Comparison of ENCODE assay signal across 8 cellular contexts in the genomic region with DNA sequence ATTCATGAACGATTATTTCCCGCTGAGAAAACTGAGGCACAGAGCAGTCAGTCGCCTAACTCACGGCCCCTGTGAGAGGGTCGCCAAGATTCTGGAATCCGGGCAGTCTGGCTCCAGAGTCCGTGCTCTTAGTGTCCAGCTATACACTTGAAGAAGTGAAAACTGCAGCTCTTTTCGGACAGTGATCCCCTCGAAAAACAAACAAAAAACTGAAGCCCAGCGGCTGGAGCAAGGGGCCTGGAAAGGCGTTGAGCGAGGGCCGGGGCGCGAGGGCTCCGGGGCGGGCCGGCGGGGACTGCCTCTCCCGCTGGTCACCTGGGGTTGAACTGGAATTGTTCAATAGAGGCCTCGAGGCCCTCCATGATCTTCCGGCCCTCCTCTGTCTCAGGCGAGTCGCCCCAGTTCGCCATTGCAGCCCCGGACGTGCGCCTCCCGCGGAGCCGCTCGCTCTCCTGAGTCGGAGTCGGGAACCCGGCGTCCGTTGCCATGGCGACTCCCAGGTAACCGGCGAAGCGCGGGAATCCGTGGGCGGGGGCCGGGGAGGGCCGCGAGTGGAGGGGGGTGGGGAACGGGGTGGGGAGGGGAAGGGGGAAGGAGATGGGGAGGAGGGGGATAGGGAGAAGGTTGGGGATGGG. TPM values are rescaled to one million over a fixed set of nuclear protein-coding genes. Genes with fewer than 3 reads are reported as not detected.
A peak's percentile ranks its signal among the peaks of the same experiment; 100 is the strongest.
DNase-seq lines count a peak whose midpoint lies in the region; ATAC-seq and TF ChIP-seq lines count a peak whose summit lies in the region.

No MANE protein-coding gene starts in this region.

- ATAC-seq in CD4-positive, alpha-beta T cell (ENCODE audit: poor library complexity) = no peak
- peak; percentile 45 for ATAC-seq in aorta (ENCODE audit: low FRiP score)

- H3K4me3 ChIP-seq in cardiac muscle cell (peak overlapping the region; percentile 28), aorta (ENCODE audit: low read length in 2 of 2) (peak overlapping the region in 1 of 2 donors; percentile 13)

- H3K9me3 ChIP-seq in CD4-positive, alpha-beta T cell (ENCODE audit: control insufficient read depth, low read length) = no peaks in the 10 kb centered on the region
- H3K9me3 ChIP-seq in cardiac muscle cell (ENCODE audit: low read depth) = no peaks in the 10 kb centered on the region
- H3K9me3 ChIP-seq in aorta (ENCODE audit: control insufficient read depth, low read length) = no peaks in the 10 kb centered on the region

- H3K36me3 Mint-ChIP-seq in CD4-positive, alpha-beta T cell (ENCODE audit: low read depth) = no peaks in the 10 kb centered on the region
- no peaks in the 10 kb centered on the region for H3K36me3 Mint-ChIP-seq in progenitor cell of endocrine pancreas (ENCODE audit: insufficient read depth)

- CTCF ChIA-PET in CD4-positive, alpha-beta T cell (lab: Charles Lee) = no interaction called here

- peak overlapping the region; percentile 92 for H3K4me3 Mint-ChIP-seq in CD4-positive, alpha-beta T cell
- peak overlapping the region; percentile 80 for H3K4me3 Mint-ChIP-seq in progenitor cell of endocrine pancreas (ENCODE audit: low read depth)

- POLR2A ChIA-PET in CD4-positive, alpha-beta T cell (lab: Charles Lee) = interaction anchor here (0.6 to 2.1 kb wide), 5 partner anchors 19 to 859 kb away, joined by 3 to 13 read pairs (median 3); partner anchors contain the start of gene OTUD1

- no peaks in the 10 kb centered on the region for H3K36me3 ChIP-seq in cardiac muscle cell
- no peaks in the 10 kb centered on the region for H3K36me3 ChIP-seq in aorta (ENCODE audit: control insufficient read depth in 1 of 2, insufficient read depth in 2 of 2, low read length in 1 of 2)

- no peak overlapping the region for H3K27ac ChIP-seq in CD4-positive, alpha-beta T cell (ENCODE audit: low read depth, low read length)
- H3K27ac ChIP-seq in cardiac muscle cell (no peak overlapping the region), aorta (ENCODE audit: low read depth in 1 of 2, low read length in 2 of 2) (no peak overlapping the region)

- peaks cover 21% of the 10 kb centered on the region for H3K4me1 ChIP-seq in cardiac muscle cell (ENCODE audit: low read depth)
- no peaks in the 10 kb centered on the region for H3K4me1 ChIP-seq in aorta (ENCODE audit: control insufficient read depth in 1 of 2, insufficient read depth in 2 of 2, low read length in 2 of 2)

- peaks cover 38% of the 10 kb centered on the region for H3K4me1 Mint-ChIP-seq in CD4-positive, alpha-beta T cell (ENCODE audit: low read depth)
- H3K4me1 Mint-ChIP-seq in progenitor cell of endocrine pancreas (ENCODE audit: low read depth) = peaks cover 5% of the 10 kb centered on the region

- no peaks in the 10 kb centered on the region for H3K27me3 ChIP-seq in CD4-positive, alpha-beta T cell (ENCODE audit: control insufficient read depth, insufficient read depth, low read length)
- H3K27me3 ChIP-seq in cardiac muscle cell = no peaks in the 10 kb centered on the region
- H3K27me3 ChIP-seq in aorta (ENCODE audit: control insufficient read depth in 1 of 2, insufficient read depth in 2 of 2, low read length in 1 of 2) = no peaks in the 10 kb centered on the region

- DNase-seq in CD4-positive, alpha-beta T cell = peak in 7 of 10 experiments; percentile 15 to 52 (median 26)
- DNase-seq in NCI-H146 (lab: John Stamatoyannopoulos, UW) (peak; percentile 82), cardiac muscle cell (ENCODE audit: low read depth in 1 of 2, low spot score in 1 of 2) (peak; percentile 71 to 77), progenitor cell of endocrine pancreas (ENCODE audit: low spot score, unreplicated experiment) (peak; percentile 49), aorta (peak; percentile 62 to 80), T1000 (lab: John Stamatoyannopoulos, UW) (no peak), cerebellar nuclear complex (lab: John Stamatoyannopoulos, UW) (no peak)
- peak; percentile 86 for DNase-seq in activated effector memory CD4-positive, alpha-beta T cell treated with anti-CD3 and anti-CD28 coated beads, Interleukin-2, amount 50 U/mL, for 16 hours

- peak overlapping the region; percentile 65 for H3K27ac Mint-ChIP-seq in CD4-positive, alpha-beta T cell
- H3K27ac Mint-ChIP-seq in progenitor cell of endocrine pancreas = no peak overlapping the region

- intact Hi-C loops in CD4-positive, alpha-beta T cell (cut with DNase I, micrococcal nuclease) = loop anchor here (2.0 to 5.0 kb wide), 2 partner anchors 25 to 94 kb away; partner anchors contain the start of gene OTUD1 (in 1 of the 2)
- intact Hi-C loops in aorta (cut with DNase I) = no loop called here

- no peak for TF ChIP-seq CTCF in CD4-positive, alpha-beta T cell (IDR thresholded peaks at IDR 0.05)
- TF ChIP-seq CTCF in cardiac muscle cell (IDR thresholded peaks at IDR 0.05; ENCODE audit: low read depth, low read length) (no peak), progenitor cell of endocrine pancreas (IDR thresholded peaks at IDR 0.05; ENCODE audit: unreplicated experiment) (no peak)

- H3K27me3 Mint-ChIP-seq in CD4-positive, alpha-beta T cell = peaks cover 7% of the 10 kb centered on the region
- peaks cover 38% of the 10 kb centered on the region for H3K27me3 Mint-ChIP-seq in progenitor cell of endocrine pancreas

- no peaks in the 10 kb centered on the region for H3K9me3 Mint-ChIP-seq in CD4-positive, alpha-beta T cell
- H3K9me3 Mint-ChIP-seq in progenitor cell of endocrine pancreas (ENCODE audit: low read depth) = no peaks in the 10 kb centered on the region

- WGBS in aorta, 2 donors = 5% methylated on average over 35 to 48 of the region's 48 CpGs

RNA-seq across cellular contexts. Expression of gene C10orf67, which starts 0.9 kb away (rescaled TPM):
- not detected for total RNA-seq in CD4-positive, alpha-beta T cell
- total RNA-seq in cardiac muscle cell (0.11 and 0.33 TPM in 2 replicates), progenitor cell of endocrine pancreas (0.38 TPM in 1 of 2 replicates, not detected in the other), aorta (not detected)
- polyA plus RNA-seq in cardiac muscle cell (0.16 TPM in 1 of 2 replicates, not detected in the other), aorta (not detected)

Comparison
In these comparisons a context has a peak if more than half of its experiments do, and no peak if none do; other contexts are left out.
1. DNase-seq: peak in CD4-positive, alpha-beta T cell (7 of 10), NCI-H146 (single experiment), activated effector memory CD4-positive, alpha-beta T cell treated with anti-CD3 and anti-CD28 coated beads, Interleukin-2, amount 50 U/mL, for 16 hours (single experiment), cardiac muscle cell (2 of 2), progenitor cell of endocrine pancreas (single experiment) and aorta (2 of 2); none in T1000 (single experiment) and cerebellar nuclear complex (0 of 2).
2. intact Hi-C loops: an anchor here in CD4-positive, alpha-beta T cell (2.0 to 5.0 kb wide); none called in aorta.